Comparison of ENCODE assay signal across 9 cellular contexts in genomic region chr6:44012078-44012493, GRCh38.
DNase-seq lines count a peak whose midpoint lies in the region; FAIRE-seq and TF ChIP-seq lines count a peak whose summit lies in the region.
"Had no signal": no experiment of that assay in that cellular context is flagged by ENCODE, and none has a peak within 500 bp of the region (broad histone marks: within the 10 kb centered on the region; RNA-seq: fewer than 3 reads in every experiment).

No MANE protein-coding gene starts in this region.

- TF ChIP-seq CTCF in fibroblast of villous mesenchyme (IDR thresholded peaks at IDR 0.05; ENCODE audit: insufficient read depth, low read depth, low read length) (no peak), ascending aorta (IDR thresholded peaks at IDR 0.05) (no peak)

- no peak overlapping the region for H3K4me3 Mint-ChIP-seq in activated naive CD4-positive, alpha-beta T cell treated with anti-CD3 and anti-CD28 coated beads, Interleukin-2, amount 10 ng/mL, durations not matched to agents 7 days and 5 days
- H3K4me3 Mint-ChIP-seq in activated naive CD4-positive, alpha-beta T cell treated with anti-CD3 and anti-CD28 coated beads for 36 hours: no peak overlapping the region

- no peaks in the 10 kb centered on the region for H3K27me3 ChIP-seq in ascending aorta

- no peaks in the 10 kb centered on the region for H3K4me1 Mint-ChIP-seq in activated naive CD4-positive, alpha-beta T cell treated with anti-CD3 and anti-CD28 coated beads, Interleukin-2, amount 10 ng/mL, durations not matched to agents 7 days and 5 days
- H3K4me1 Mint-ChIP-seq in activated naive CD4-positive, alpha-beta T cell treated with anti-CD3 and anti-CD28 coated beads for 36 hours (ENCODE audit: low read depth): no peaks in the 10 kb centered on the region

- no peak for FAIRE-seq in urothelium cell line (lab: Jason Lieb, UNC)

- peaks cover 41% of the 10 kb centered on the region for H3K27me3 Mint-ChIP-seq in activated naive CD4-positive, alpha-beta T cell treated with anti-CD3 and anti-CD28 coated beads, Interleukin-2, amount 10 ng/mL, durations not matched to agents 7 days and 5 days
- peaks cover 2% of the 10 kb centered on the region for H3K27me3 Mint-ChIP-seq in activated naive CD4-positive, alpha-beta T cell treated with anti-CD3 and anti-CD28 coated beads for 36 hours (ENCODE audit: low read depth)

- CTCF ChIA-PET in activated naive CD4-positive, alpha-beta T cell treated with anti-CD3 and anti-CD28 coated beads, Interleukin-2, amount 10 ng/mL, durations not matched to agents 7 days and 5 days (lab: Charles Lee): interaction anchor here (1.7 to 2.1 kb wide), 2 partner anchors 12 to 51 kb away, joined by 5 to 6 read pairs; no protein-coding TSS in a partner anchor
- CTCF ChIA-PET in activated naive CD4-positive, alpha-beta T cell treated with anti-CD3 and anti-CD28 coated beads for 36 hours (lab: Charles Lee): interaction anchor here (1.5 kb wide), 1 partner anchor 63 kb away, joined by 3 read pairs; no protein-coding TSS in a partner anchor

- DNase-seq in activated naive CD4-positive, alpha-beta T cell treated with anti-CD3 and anti-CD28 coated beads, Interleukin-2, amount 10 ng/mL, durations not matched to agents 7 days and 5 days: peak; percentile 10
- DNase-seq in activated naive CD4-positive, alpha-beta T cell treated with anti-CD3 and anti-CD28 coated beads for 36 hours: no peak
- peak; percentile 90 for DNase-seq in SKM-1 (lab: John Stamatoyannopoulos, UW; ENCODE audit: unreplicated experiment)
- peak; percentile 92 for DNase-seq in fibroblast of villous mesenchyme (ENCODE audit: low read depth)
- peak; percentile 53 for DNase-seq in urothelium cell line (ENCODE audit: low spot score)
- DNase-seq in GM19238 (ENCODE audit: insufficient read length, low spot score): no peak
- no peak for DNase-seq in COLO668 (lab: John Stamatoyannopoulos, UW; ENCODE audit: unreplicated experiment)
- DNase-seq in ascending aorta (ENCODE audit: low spot score in 2 of 2): no peak
- DNase-seq: effector CD8-positive, alpha-beta T cell had no signal

- H3K4me3 ChIP-seq in fibroblast of villous mesenchyme (ENCODE audit: low read depth, low read length) (no peak overlapping the region), ascending aorta (no peak overlapping the region)

- H3K36me3 Mint-ChIP-seq in activated naive CD4-positive, alpha-beta T cell treated with anti-CD3 and anti-CD28 coated beads, Interleukin-2, amount 10 ng/mL, durations not matched to agents 7 days and 5 days: no peaks in the 10 kb centered on the region
- H3K36me3 Mint-ChIP-seq in activated naive CD4-positive, alpha-beta T cell treated with anti-CD3 and anti-CD28 coated beads for 36 hours (ENCODE audit: low read depth): no peaks in the 10 kb centered on the region

- no peaks in the 10 kb centered on the region for H3K4me1 ChIP-seq in ascending aorta

- H3K9me3 ChIP-seq in ascending aorta: no peaks in the 10 kb centered on the region

- H3K27ac ChIP-seq in ascending aorta: no peak overlapping the region

- H3K9me3 Mint-ChIP-seq in activated naive CD4-positive, alpha-beta T cell treated with anti-CD3 and anti-CD28 coated beads, Interleukin-2, amount 10 ng/mL, durations not matched to agents 7 days and 5 days: no peaks in the 10 kb centered on the region
- no peaks in the 10 kb centered on the region for H3K9me3 Mint-ChIP-seq in activated naive CD4-positive, alpha-beta T cell treated with anti-CD3 and anti-CD28 coated beads for 36 hours

- no peaks in the 10 kb centered on the region for H3K36me3 ChIP-seq in ascending aorta

- intact Hi-C loops in activated naive CD4-positive, alpha-beta T cell treated with anti-CD3 and anti-CD28 coated beads for 36 hours (cut with micrococcal nuclease): no loop called here
- intact Hi-C loops in ascending aorta (cut with DNase I): no loop called here

- H3K27ac Mint-ChIP-seq in activated naive CD4-positive, alpha-beta T cell treated with anti-CD3 and anti-CD28 coated beads, Interleukin-2, amount 10 ng/mL, durations not matched to agents 7 days and 5 days: no peak overlapping the region
- no peak overlapping the region for H3K27ac Mint-ChIP-seq in activated naive CD4-positive, alpha-beta T cell treated with anti-CD3 and anti-CD28 coated beads for 36 hours

Comparison
In these comparisons a context has a peak if more than half of its experiments do, and no peak if none do; other contexts are left out.
1. DNase-seq: peak in activated naive CD4-positive, alpha-beta T cell treated with anti-CD3 and anti-CD28 coated beads, Interleukin-2, amount 10 ng/mL, durations not matched to agents 7 days and 5 days (single experiment), SKM-1 (single experiment), fibroblast of villous mesenchyme (single experiment) and urothelium cell line (single experiment); none in activated naive CD4-positive, alpha-beta T cell treated with anti-CD3 and anti-CD28 coated beads for 36 hours (single experiment), GM19238 (single experiment), COLO668 (single experiment) and ascending aorta (0 of 2).